In the genomic region with DNA sequence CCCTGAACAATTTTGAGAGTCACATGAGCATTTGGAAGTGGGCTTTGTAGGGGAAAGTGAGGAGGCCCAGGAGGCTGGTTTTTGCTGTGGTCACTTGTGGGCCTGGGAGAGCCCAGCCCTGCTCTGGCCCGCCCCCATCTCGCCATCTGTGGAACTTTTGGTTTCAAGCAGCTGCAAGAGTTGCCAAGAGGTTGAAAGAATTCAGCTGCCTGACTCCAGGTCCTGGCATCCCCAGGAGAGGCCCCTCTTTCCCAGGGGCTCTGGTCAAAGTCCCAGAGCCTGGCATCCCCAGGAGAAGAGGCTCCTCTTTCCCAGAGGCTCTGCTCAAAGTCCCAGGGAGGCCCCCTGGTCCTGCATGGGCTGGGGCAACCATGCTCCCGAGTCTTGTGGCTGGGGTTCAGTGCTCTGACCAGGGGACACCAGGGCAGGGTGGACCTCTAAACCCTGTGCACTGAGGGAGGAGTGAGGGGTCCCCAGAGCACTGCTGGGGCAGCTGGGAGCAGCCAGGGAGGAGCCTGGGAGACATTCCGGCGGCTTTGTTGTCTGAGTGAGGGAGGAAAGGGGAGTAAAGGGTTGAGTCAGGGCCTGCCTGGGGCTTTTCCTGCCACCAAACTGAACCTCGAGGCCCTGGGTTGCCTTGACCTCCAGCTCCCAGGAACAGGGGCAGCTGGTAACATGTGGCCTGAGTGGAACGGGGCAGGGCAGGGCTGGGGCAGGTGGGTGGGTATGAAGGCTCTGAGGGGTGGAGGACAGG, we compare ENCODE assay signal across 9 cellular contexts. TPM values are rescaled to one million over a fixed set of nuclear protein-coding genes. Genes with fewer than 3 reads are reported as not detected.
DNase-seq lines count a peak whose midpoint lies in the region; ATAC-seq and TF ChIP-seq lines count a peak whose summit lies in the region.
"Had no signal": no experiment of that assay in that cellular context is flagged by ENCODE, and none has a peak within 500 bp of the region (broad histone marks: within the 10 kb centered on the region; RNA-seq: fewer than 3 reads in every experiment).

No MANE protein-coding gene starts in this region.

- H3K9me3 ChIP-seq in HEK293 (ENCODE audit: control insufficient read depth, insufficient read depth, low read depth, low read length) (no peaks in the 10 kb centered on the region), BE2C (no peaks in the 10 kb centered on the region), thyroid gland (no peaks in the 10 kb centered on the region)
- H3K9me3 ChIP-seq in CD8-positive, alpha-beta T cell (ENCODE audit: low read length), result no peaks in the 10 kb centered on the region

- H2BK120ac ChIP-seq in mesendoderm (ENCODE audit: low read depth, low read length), result no peak overlapping the region

- H2BK5ac ChIP-seq in mesendoderm (ENCODE audit: low read length), result no peak overlapping the region

- no peaks in the 10 kb centered on the region for H3K4me1 ChIP-seq in HEK293 (ENCODE audit: control insufficient read depth, insufficient read depth, low read length)
- no peaks in the 10 kb centered on the region for H3K4me1 ChIP-seq in mesendoderm (ENCODE audit: control insufficient read depth, low read depth, low read length)
- H3K4me1 ChIP-seq in CD8-positive, alpha-beta T cell (ENCODE audit: insufficient read depth, low read length), result peaks cover 4% of the 10 kb centered on the region
- peaks cover 13% of the 10 kb centered on the region for H3K4me1 ChIP-seq in BE2C
- peaks cover 0 to 3% of the 10 kb centered on the region in 2 donors for H3K4me1 ChIP-seq in thyroid gland

- no peak overlapping the region for H3K4me3 Mint-ChIP-seq in CD8-positive, alpha-beta T cell

- H3K4ac ChIP-seq in mesendoderm (ENCODE audit: low read depth, low read length), result no peak overlapping the region

- TF ChIP-seq CTCF in GM12865 (IDR thresholded peaks at IDR 0.05; ENCODE audit: insufficient read depth, low read depth, low read length, missing control alignments), result no peak
- no peak for TF ChIP-seq CTCF in HEK293 (tag by site-specific recombination; IDR thresholded peaks at IDR 0.05)
- no peak for TF ChIP-seq CTCF in CD8-positive, alpha-beta T cell (IDR thresholded peaks at IDR 0.05)
- no peak for TF ChIP-seq CTCF in BE2C (IDR thresholded peaks at IDR 0.05; ENCODE audit: low read depth, low read length)
- no peak for TF ChIP-seq CTCF in thyroid gland (IDR thresholded peaks at IDR 0.05)

- H3K9me3 Mint-ChIP-seq in CD8-positive, alpha-beta T cell, result no peaks in the 10 kb centered on the region

- no peaks in the 10 kb centered on the region for H3K36me3 Mint-ChIP-seq in CD8-positive, alpha-beta T cell

- peaks cover 2% of the 10 kb centered on the region for H3K4me1 Mint-ChIP-seq in CD8-positive, alpha-beta T cell (ENCODE audit: low read depth)

- H4K5ac ChIP-seq in mesendoderm (ENCODE audit: low read length), result no peak overlapping the region

- no peak overlapping the region for H4K8ac ChIP-seq in mesendoderm (ENCODE audit: low read depth, low read length)

- no peak overlapping the region for H3K23ac ChIP-seq in mesendoderm (ENCODE audit: low read length)

- H3K4me3 ChIP-seq in GM12865 (ENCODE audit: low read depth, low read length) (no peak overlapping the region), HEK293 (ENCODE audit: low read depth, low read length) (no peak overlapping the region), mesendoderm (ENCODE audit: low read length) (no peak overlapping the region), BE2C (ENCODE audit: low read depth, low read length) (no peak overlapping the region), thyroid gland (replicated peaks in 1 of 3) (no peak overlapping the region)
- H3K4me3 ChIP-seq in CD8-positive, alpha-beta T cell (ENCODE audit: low read depth, low read length), result no peak overlapping the region

- H3K79me2 ChIP-seq in mesendoderm (ENCODE audit: control insufficient read depth, insufficient read depth, low read length), result no peaks in the 10 kb centered on the region

- no peak overlapping the region for H3K4me2 ChIP-seq in mesendoderm (ENCODE audit: low read length)

- intact Hi-C loops in CD8-positive, alpha-beta T cell (cut with DNase I, micrococcal nuclease), result no loop called here
- intact Hi-C loops in thyroid gland (cut with DNase I), result no loop called here

- H3K79me1 ChIP-seq in mesendoderm (ENCODE audit: low read length), result no peaks in the 10 kb centered on the region

- no peak overlapping the region for H2AK5ac ChIP-seq in mesendoderm (ENCODE audit: low read length)

- H3K9ac ChIP-seq in mesendoderm (ENCODE audit: low read length), result no peak overlapping the region

- no peaks in the 10 kb centered on the region for H3K27me3 Mint-ChIP-seq in CD8-positive, alpha-beta T cell (ENCODE audit: low read depth)

- no peak overlapping the region for H3K56ac ChIP-seq in mesendoderm (ENCODE audit: low read length)

- H2BK15ac ChIP-seq in mesendoderm (replicated peaks; ENCODE audit: low read depth), result no peak overlapping the region

- no peak overlapping the region for H3K27ac ChIP-seq in HEK293 (ENCODE audit: extremely low read depth, low read depth, low read length)
- no peak overlapping the region for H3K27ac ChIP-seq in mesendoderm (ENCODE audit: low read depth, low read length)
- no peak overlapping the region for H3K27ac ChIP-seq in CD8-positive, alpha-beta T cell (ENCODE audit: low read depth, low read length)
- H3K27ac ChIP-seq in thyroid gland, result no peak overlapping the region

- H3K36me3 ChIP-seq in HEK293 (ENCODE audit: control insufficient read depth in 2 of 2, insufficient read depth in 1 of 2, low read length in 2 of 2) (no peaks in the 10 kb centered on the region), mesendoderm (ENCODE audit: control insufficient read depth, insufficient read depth, low read length) (no peaks in the 10 kb centered on the region), BE2C (peaks cover 100% of the 10 kb centered on the region), thyroid gland (no peaks in the 10 kb centered on the region)
- no peaks in the 10 kb centered on the region for H3K36me3 ChIP-seq in CD8-positive, alpha-beta T cell (ENCODE audit: insufficient read depth, low read length)

- H3K27ac Mint-ChIP-seq in CD8-positive, alpha-beta T cell, result no peak overlapping the region

- WGBS in mesendoderm (ENCODE audit: extremely low coverage, insufficient coverage, low lambda C conversion rate), result no CpG with 5 or more reads among the region's 7 CpGs
- WGBS in thyroid gland, 2 donors, result 59 to 81% methylated on average over 6 to 7 of the region's 7 CpGs

- POLR2A ChIA-PET in HEK293 (lab: Yijun Ruan, JAX), result no interaction called here
- POLR2A ChIA-PET in CD8-positive, alpha-beta T cell (lab: Charles Lee), result no interaction called here

- CTCF ChIA-PET in HEK293 (lab: Yijun Ruan, JAX), result no interaction called here
- CTCF ChIA-PET in CD8-positive, alpha-beta T cell (lab: Charles Lee), result interaction anchor here (1.1 kb wide), 1 partner anchor 11 kb away, joined by 4 read pairs; no protein-coding TSS in a partner anchor

- DNase-seq in GM12865 (ENCODE audit: low read depth) (peak; percentile 54), OCI-M1 (lab: John Stamatoyannopoulos, UW) (peak; percentile 16), mesendoderm (peak; percentile 13), BE2C (no peak), NCI-H2196 treated with DMSO at 0.1 percent for 48 hours (lab: John Stamatoyannopoulos, UW; ENCODE audit: unreplicated experiment) (no peak), thyroid gland (no peak)
- DNase-seq in CD8-positive, alpha-beta T cell, result no peak
- DNase-seq: NCI-H1436 had no signal

- no peak for TF ChIP-seq POLR2A in thyroid gland (IDR thresholded peaks at IDR 0.05)

- no peak for ATAC-seq in CD8-positive, alpha-beta T cell

- no peaks in the 10 kb centered on the region for H3K27me3 ChIP-seq in mesendoderm (ENCODE audit: insufficient read depth, low read length, poor library complexity)
- no peaks in the 10 kb centered on the region for H3K27me3 ChIP-seq in CD8-positive, alpha-beta T cell (ENCODE audit: insufficient read depth, low read length)
- H3K27me3 ChIP-seq in BE2C, result no peaks in the 10 kb centered on the region
- H3K27me3 ChIP-seq in thyroid gland, result no peaks in the 10 kb centered on the region

- H3K18ac ChIP-seq in mesendoderm (ENCODE audit: low read length), result no peak overlapping the region

TF ChIP-seq in HEK293, 187 proteins besides CTCF, POLR2A, EP300 and RAD21:
- TF ChIP-seq ZBTB8A (tag by site-specific recombination; IDR thresholded peaks at IDR 0.05), result no peak
- peak; percentile 25; the same call in 1 of the 2 replicates for TF ChIP-seq ZFHX2 (tag by site-specific recombination; conservative IDR thresholded peaks at IDR 0.05)

RNA-seq across cellular contexts. Expression of gene CSGALNACT2, which starts 27.8 kb away (rescaled TPM):
- 6.1 TPM for polyA plus RNA-seq in mesendoderm (2013, experiment 1 of 2)
- polyA plus RNA-seq in mesendoderm (2013, experiment 2 of 2), result 5.9 TPM
- 10 to 100 TPM; 66.7 to 66.9 TPM for total RNA-seq in CD8-positive, alpha-beta T cell
- 19.2 TPM for polyA plus RNA-seq in BE2C (2012; ENCODE audit: insufficient read depth, insufficient read length, low read depth)
- 10 to 100 TPM; 14.4 to 24.1 (median 20.0) TPM for total RNA-seq in thyroid gland

RNA-seq across cellular contexts. Expression of gene RET, which starts 33.6 kb away (rescaled TPM):
- polyA plus RNA-seq in mesendoderm (2013, experiment 1 of 2), result 9.2 TPM
- polyA plus RNA-seq in mesendoderm (2013, experiment 2 of 2), result 9.2 TPM
- total RNA-seq in CD8-positive, alpha-beta T cell, result not detected
- polyA plus RNA-seq in BE2C (2012; ENCODE audit: insufficient read depth, insufficient read length, low read depth), result 310 TPM
- total RNA-seq in thyroid gland, result 1 to 10 TPM in 2 of 4 donors, under 1 TPM in 2; 0.27 to 2.1 (median 0.88) TPM

Comparison
In these comparisons a context has a peak if more than half of its experiments do, and no peak if none do; other contexts are left out.
1. DNase-seq: peak in GM12865 (single experiment), OCI-M1 (single experiment) and mesendoderm (single experiment); none in CD8-positive, alpha-beta T cell (0 of 7), BE2C (single experiment), NCI-H2196 treated with DMSO at 0.1 percent for 48 hours (single experiment) and thyroid gland (0 of 2).